In genomic region chr1:27234054-27234882, GRCh38 we compare ENCODE assay signal across 8 cellular contexts. TPM values are rescaled to one million over a fixed set of nuclear protein-coding genes. Genes with fewer than 3 reads are reported as not detected.
A peak's percentile ranks its signal among the peaks of the same experiment; 100 is the strongest.
DNase-seq lines count a peak whose midpoint lies in the region; ATAC-seq and TF ChIP-seq lines count a peak whose summit lies in the region.

Gene WDTC1, plus strand, starts transcription at chr1:27234632. Its CDS starts 26,423 bp downstream, at chr1:27261055.

- H3K9me3 ChIP-seq in heart left ventricle (no peaks in the 10 kb centered on the region), upper lobe of left lung (no peaks in the 10 kb centered on the region)

- H3K4me1 ChIP-seq in heart left ventricle (peaks cover 0 to 36% (median 13%) of the 10 kb centered on the region in 12 donors), upper lobe of left lung (peaks cover 17 to 34% (median 17%) of the 10 kb centered on the region in 4 donors)

- intact Hi-C loops in T-helper 1 cell treated with Interleukin-12 subunit alpha and Interleukin-12 subunit beta and Interleukin-4 antibody, amounts not matched to agents 30 ng/mL and 1 ng/mL, for 36 hours (cut with micrococcal nuclease), result loop anchor here (1.0 to 2.0 kb wide), 16 partner anchors 36 to 854 kb away; partner anchors contain the start of genes AHDC1, EYA3, FAM76A and GPN2
- intact Hi-C loops in heart left ventricle (cut with DNase I), result loop anchor here in 2 of 10 donors (2.0 to 5.0 kb wide), 2 partner anchors 79 to 117 kb away; partner anchors contain the start of gene SLC9A1 (in 1 of the 2)
- intact Hi-C loops in posterior cingulate gyrus (cut with DNase I), result loop anchor here (2.0 to 5.0 kb wide), 3 partner anchors 77 to 368 kb away; partner anchors contain the start of genes AHDC1, SLC9A1 and TMEM222

- WGBS in heart left ventricle, 4 donors, result 1 to 2% (median 1%) methylated on average over 28 to 71 of the region's 71 CpGs
- 0 to 1% methylated on average over 34 to 42 of the region's 71 CpGs for WGBS in upper lobe of left lung, 2 donors

- DNase-seq in GM13976 (ENCODE audit: low spot score), result peak; percentile 97
- DNase-seq in NCI-H146 treated with DMSO at 0.1 percent for 48 hours (lab: John Stamatoyannopoulos, UW; ENCODE audit: unreplicated experiment), result peak; percentile 92
- DNase-seq in amniotic epithelial cell (ENCODE audit: low read depth), result peak; percentile 94
- peak; percentile 98 to 99 (median 99) for DNase-seq in heart left ventricle
- peak; percentile 94 to 100 (median 99) for DNase-seq in posterior cingulate gyrus
- peak; percentile 99 for DNase-seq in upper lobe of left lung

- peak in 1 of 2 donors; percentile 91 for TF ChIP-seq POLR2A in heart left ventricle (IDR thresholded peaks at IDR 0.05)
- TF ChIP-seq POLR2A in upper lobe of left lung (IDR thresholded peaks at IDR 0.05), result peak in 1 of 4 donors; percentile 80

- H3K27ac ChIP-seq in heart left ventricle (peak within 1 kb of the TSS; percentile 12 to 91 (median 82)), upper lobe of left lung (peak within 1 kb of the TSS; percentile 82 to 98 (median 89))

- ATAC-seq in HG02870 (IDR thresholded peaks at IDR 0.05; ENCODE audit: unreplicated experiment) (peak; percentile 82), heart left ventricle (peak; percentile 98 to 99 (median 99)), upper lobe of left lung (ENCODE audit: low FRiP score in 2 of 2) (peak; percentile 98 to 99)

- TF ChIP-seq CTCF in GM13976 (IDR thresholded peaks at IDR 0.05; ENCODE audit: borderline replicate concordance, control extremely low read depth, extremely low read depth, insufficient read depth, missing control alignments) (no peak), heart left ventricle (IDR thresholded peaks at IDR 0.05) (no peak), upper lobe of left lung (IDR thresholded peaks at IDR 0.05) (peak in 1 of 6 experiments; percentile 18)

- no peak for TF ChIP-seq EP300 in upper lobe of left lung (IDR thresholded peaks at IDR 0.05)

- no peaks in the 10 kb centered on the region for H3K36me3 ChIP-seq in heart left ventricle
- H3K36me3 ChIP-seq in upper lobe of left lung, result no peaks in the 10 kb centered on the region

- H3K4me3 ChIP-seq in heart left ventricle, result peak within 1 kb of the TSS; percentile 71 to 98 (median 88)
- H3K4me3 ChIP-seq in upper lobe of left lung, result peak within 1 kb of the TSS; percentile 91 to 99 (median 98)

- in situ Hi-C loops in GM13976 (cut with MboI; ENCODE audit: low sequenced_read_pairs, unreplicated experiment), result no loop called here

- H3K27me3 ChIP-seq in heart left ventricle (no peaks in the 10 kb centered on the region), upper lobe of left lung (no peaks in the 10 kb centered on the region)

RNA-seq across cellular contexts. Expression of gene WDTC1, which starts in this region (rescaled TPM):
- total RNA-seq in T-helper 1 cell treated with Interleukin-12 subunit alpha and Interleukin-12 subunit beta and Interleukin-4 antibody, amounts not matched to agents 30 ng/mL and 1 ng/mL, for 36 hours, result 31.6 and 33.2 TPM in 2 replicates
- total RNA-seq in heart left ventricle, result 10 to 100 TPM; 54.7 to 94.5 (median 60.3) TPM
- polyA plus RNA-seq in heart left ventricle, result 10 to 100 TPM; 30.8 to 53.8 TPM
- total RNA-seq in upper lobe of left lung, result 10 to 100 TPM; 43.5 to 75.0 (median 51.8) TPM

Comparison
In these comparisons a context has a peak if more than half of its experiments do, and no peak if none do; other contexts are left out.
1. Peak in every context shown above with its lines: DNase-seq, ATAC-seq, H3K4me3 ChIP-seq and H3K27ac ChIP-seq.